ENCODE assay signal across 27 cellular contexts in genomic region chr3:129246636-129247035, GRCh38. TPM values are rescaled to one million over a fixed set of nuclear protein-coding genes. Genes with fewer than 3 reads are reported as not detected.
DNase-seq lines count a peak whose midpoint lies in the region; ATAC-seq and TF ChIP-seq lines count a peak whose summit lies in the region.
"Had no signal": no experiment of that assay in that cellular context is flagged by ENCODE, and none has a peak within 500 bp of the region (broad histone marks: within the 10 kb centered on the region; RNA-seq: fewer than 3 reads in every experiment).

No MANE protein-coding gene starts in this region.

- no peak overlapping the region for H3K27ac ChIP-seq in PC-9
- H3K27ac ChIP-seq: A549; BLaER1 treated with 17β-estradiol and CSF1 and Interleukin-3, amounts not matched to agents 10 nM and 100 nM; SJSA1 had no signal

- peaks cover 12% of the 10 kb centered on the region for H3F3A ChIP-seq in PC-9 (ENCODE audit: insufficient read depth, low read depth)

- peaks cover 2% of the 10 kb centered on the region for H3K36me3 Mint-ChIP-seq in activated naive CD4-positive, alpha-beta T cell treated with anti-CD3 and anti-CD28 coated beads, Interleukin-2, amount 50 U/mL, for 24 hours
- peaks cover 13% of the 10 kb centered on the region for H3K36me3 Mint-ChIP-seq in activated T-helper 2 cell treated with anti-CD3 and anti-CD28 coated beads, Interferon-gamma antibody, Interleukin-2, Interleukin-4, amounts not matched to agents 10 μg/mL and 5 μg/mL and 100 μg/mL, durations not matched to agents 14 hours and 24 hours and 36 hours (ENCODE audit: low read depth)
- peaks cover 7% of the 10 kb centered on the region for H3K36me3 Mint-ChIP-seq in nephron (ENCODE audit: low read depth)

- no peak overlapping the region for H3K27ac Mint-ChIP-seq in activated naive CD4-positive, alpha-beta T cell treated with anti-CD3 and anti-CD28 coated beads, Interleukin-2, amount 50 U/mL, for 24 hours
- H3K27ac Mint-ChIP-seq in activated T-helper 2 cell treated with anti-CD3 and anti-CD28 coated beads, Interferon-gamma antibody, Interleukin-2, Interleukin-4, amounts not matched to agents 10 μg/mL and 5 μg/mL and 100 μg/mL, durations not matched to agents 14 hours and 24 hours and 36 hours = no peak overlapping the region
- peak overlapping the region in 1 of 3 experiments; percentile 16 for H3K27ac Mint-ChIP-seq in nephron
- H3K27ac Mint-ChIP-seq: GM23338, H9, HFFc6 had no signal

- no peak for DNase-seq in activated naive CD4-positive, alpha-beta T cell treated with anti-CD3 and anti-CD28 coated beads, Interleukin-2, amount 50 U/mL, for 16 hours
- no peak for DNase-seq in activated T-helper 2 cell treated with anti-CD3 and anti-CD28 coated beads, Interferon-gamma antibody, Interleukin-2, Interleukin-4, amounts not matched to agents 10 μg/mL and 5 μg/mL and 100 μg/mL, durations not matched to agents 14 hours and 24 hours and 36 hours (ENCODE audit: low spot score)
- no peak for DNase-seq in PC-9
- DNase-seq in effector CD8-positive, alpha-beta T cell (lab: John Stamatoyannopoulos, UW) = no peak
- DNase-seq: AML-193; CD4-positive, alpha-beta memory T cell; COR-L47; DMS53; H9; HFFc6; Karpas-422; NCI-H1105; NCI-H1436 treated with DMSO at 0.1 percent for 48 hours; NCI-H187 treated with DMSO at 0.1 percent for 48 hours; NCI-H2107; NCI-H524; NCI-H748 treated with DMSO at 0.1 percent for 48 hours; NK-92 treated with Interleukin-12 subunit alpha and Interleukin-12 subunit beta, amount 100 ng/mL, for 24 hours; Right ventricle myocardium superior; RPMI8226 had no signal

- no peaks in the 10 kb centered on the region for H3K27me3 Mint-ChIP-seq in activated naive CD4-positive, alpha-beta T cell treated with anti-CD3 and anti-CD28 coated beads, Interleukin-2, amount 50 U/mL, for 24 hours
- no peaks in the 10 kb centered on the region for H3K27me3 Mint-ChIP-seq in activated T-helper 2 cell treated with anti-CD3 and anti-CD28 coated beads, Interferon-gamma antibody, Interleukin-2, Interleukin-4, amounts not matched to agents 10 μg/mL and 5 μg/mL and 100 μg/mL, durations not matched to agents 14 hours and 24 hours and 36 hours (ENCODE audit: low read depth)
- no peaks in the 10 kb centered on the region for H3K27me3 Mint-ChIP-seq in nephron (ENCODE audit: low read depth)
- H3K27me3 Mint-ChIP-seq: CD4-positive, alpha-beta memory T cell had no signal

- H3K4me2 ChIP-seq in PC-9 = no peak overlapping the region
- H3K4me2 ChIP-seq: GM23338 had no signal

- H3K4me3 ChIP-seq in PC-9 = no peak overlapping the region
- H3K4me3 ChIP-seq: A549; BLaER1 treated with 17β-estradiol and CSF1 and Interleukin-3, amounts not matched to agents 10 nM and 100 nM; GM23338; SJSA1 had no signal

- no peaks in the 10 kb centered on the region for H4K20me1 ChIP-seq in PC-9 (ENCODE audit: insufficient read depth)

- peaks cover 35% of the 10 kb centered on the region for H3K79me2 ChIP-seq in PC-9 (ENCODE audit: low read depth)

- H3K9me3 ChIP-seq in PC-9 (ENCODE audit: insufficient read depth, low read depth) = no peaks in the 10 kb centered on the region
- H3K9me3 ChIP-seq: A549; BLaER1 treated with 17β-estradiol and CSF1 and Interleukin-3, amounts not matched to agents 10 nM and 100 nM; SJSA1 had no signal

- no peaks in the 10 kb centered on the region for H3K27me3 ChIP-seq in PC-9 (ENCODE audit: insufficient read depth, low read depth)
- H3K27me3 ChIP-seq: BLaER1 treated with 17β-estradiol and CSF1 and Interleukin-3, amounts not matched to agents 10 nM and 100 nM; SJSA1 had no signal

- H3K4me1 Mint-ChIP-seq in activated naive CD4-positive, alpha-beta T cell treated with anti-CD3 and anti-CD28 coated beads, Interleukin-2, amount 50 U/mL, for 24 hours = peaks cover 39% of the 10 kb centered on the region
- H3K4me1 Mint-ChIP-seq in activated T-helper 2 cell treated with anti-CD3 and anti-CD28 coated beads, Interferon-gamma antibody, Interleukin-2, Interleukin-4, amounts not matched to agents 10 μg/mL and 5 μg/mL and 100 μg/mL, durations not matched to agents 14 hours and 24 hours and 36 hours (ENCODE audit: low read depth) = peaks cover 31% of the 10 kb centered on the region
- peaks cover 38% of the 10 kb centered on the region for H3K4me1 Mint-ChIP-seq in nephron

- POLR2A ChIA-PET in PC-9 (lab: Charles Lee; ENCODE audit: unreplicated experiment) = interaction anchor here (0.6 kb wide), 2 partner anchors 22 to 306 kb away, joined by 7 read pairs; no protein-coding TSS in a partner anchor

- H3K4me3 Mint-ChIP-seq in activated naive CD4-positive, alpha-beta T cell treated with anti-CD3 and anti-CD28 coated beads, Interleukin-2, amount 50 U/mL, for 24 hours = peak overlapping the region; percentile 9
- peak overlapping the region; percentile 44 for H3K4me3 Mint-ChIP-seq in activated T-helper 2 cell treated with anti-CD3 and anti-CD28 coated beads, Interferon-gamma antibody, Interleukin-2, Interleukin-4, amounts not matched to agents 10 μg/mL and 5 μg/mL and 100 μg/mL, durations not matched to agents 14 hours and 24 hours and 36 hours (ENCODE audit: low read depth)
- peak overlapping the region; percentile 24 to 78 (median 70) for H3K4me3 Mint-ChIP-seq in nephron
- H3K4me3 Mint-ChIP-seq: GM23338, H9, HFFc6 had no signal

- peaks cover 21% of the 10 kb centered on the region for H3K4me1 ChIP-seq in PC-9 (replicated peaks; ENCODE audit: insufficient read depth)

- BruUV-seq in PC-9 (replicated peaks; lab: Mats Ljungman, UMichigan) = no TSS peak

- H2AFZ ChIP-seq in PC-9 = no peak overlapping the region
- H2AFZ ChIP-seq: GM23338 had no signal

- no peak for ATAC-seq in GM19328 (IDR thresholded peaks at IDR 0.05; ENCODE audit: unreplicated experiment)

- H3K9me2 ChIP-seq in PC-9 (ENCODE audit: insufficient read depth) = no peaks in the 10 kb centered on the region

- CTCF ChIA-PET in PC-9 (lab: Charles Lee) = interaction anchor here (0.5 to 2.5 kb wide), 7 partner anchors 50 to 1094 kb away, joined by 3 to 21 read pairs (median 3); no protein-coding TSS in a partner anchor

- TF ChIP-seq CTCF in nephron (IDR thresholded peaks at IDR 0.05; ENCODE audit: unreplicated experiment in 3 of 3) (no peak), PC-9 (conservative IDR thresholded peaks at IDR 0.05) (no peak)

- H3K9me3 Mint-ChIP-seq in activated naive CD4-positive, alpha-beta T cell treated with anti-CD3 and anti-CD28 coated beads, Interleukin-2, amount 50 U/mL, for 24 hours = no peaks in the 10 kb centered on the region
- no peaks in the 10 kb centered on the region for H3K9me3 Mint-ChIP-seq in activated T-helper 2 cell treated with anti-CD3 and anti-CD28 coated beads, Interferon-gamma antibody, Interleukin-2, Interleukin-4, amounts not matched to agents 10 μg/mL and 5 μg/mL and 100 μg/mL, durations not matched to agents 14 hours and 24 hours and 36 hours
- no peaks in the 10 kb centered on the region for H3K9me3 Mint-ChIP-seq in nephron
- H3K9me3 Mint-ChIP-seq: CD4-positive, alpha-beta memory T cell; GM23338; H9; HFFc6 had no signal

- no peaks in the 10 kb centered on the region for H3K36me3 ChIP-seq in PC-9 (ENCODE audit: low read depth)

- intact Hi-C loops in activated T-helper 2 cell treated with anti-CD3 and anti-CD28 coated beads, Interferon-gamma antibody, Interleukin-2, Interleukin-4, amounts not matched to agents 10 μg/mL and 5 μg/mL and 100 μg/mL, durations not matched to agents 14 hours and 24 hours and 36 hours (cut with micrococcal nuclease) = loop anchor here (5.0 kb wide), 1 partner anchor 369 kb away; the partner anchor contains the start of gene ACAD9
- intact Hi-C loops in PC-9 (cut with micrococcal nuclease; ENCODE audit: unreplicated experiment) = no loop called here

RNA-seq across cellular contexts. Expression of gene COPG1, which starts 2.8 kb away (rescaled TPM):
- 182 and 187 TPM in 2 replicates for total RNA-seq in activated T-helper 2 cell treated with anti-CD3 and anti-CD28 coated beads, Interferon-gamma antibody, Interleukin-2, Interleukin-4, amounts not matched to agents 10 μg/mL and 5 μg/mL and 100 μg/mL, durations not matched to agents 14 hours and 24 hours and 36 hours
- 195 and 212 TPM in 2 replicates for total RNA-seq in PC-9 (2021)

RNA-seq across cellular contexts. Expression of gene HMCES, which starts 32.0 kb away (rescaled TPM):
- 63.6 and 70.7 TPM in 2 replicates for total RNA-seq in activated T-helper 2 cell treated with anti-CD3 and anti-CD28 coated beads, Interferon-gamma antibody, Interleukin-2, Interleukin-4, amounts not matched to agents 10 μg/mL and 5 μg/mL and 100 μg/mL, durations not matched to agents 14 hours and 24 hours and 36 hours
- total RNA-seq in PC-9 (2021) = 60.9 and 62.7 TPM in 2 replicates

Comparison
In these comparisons a context has a peak if more than half of its experiments do, and no peak if none do; other contexts are left out.
1. H3K4me3 Mint-ChIP-seq: peak in every context shown above with its lines; median percentile 70 in nephron; 44 in activated T-helper 2 cell treated with anti-CD3 and anti-CD28 coated beads, Interferon-gamma antibody, Interleukin-2, Interleukin-4, amounts not matched to agents 10 μg/mL and 5 μg/mL and 100 μg/mL, durations not matched to agents 14 hours and 24 hours and 36 hours; 9 in activated naive CD4-positive, alpha-beta T cell treated with anti-CD3 and anti-CD28 coated beads, Interleukin-2, amount 50 U/mL, for 24 hours.